31 cellular contexts compared by ENCODE assay signal in the genomic region with DNA sequence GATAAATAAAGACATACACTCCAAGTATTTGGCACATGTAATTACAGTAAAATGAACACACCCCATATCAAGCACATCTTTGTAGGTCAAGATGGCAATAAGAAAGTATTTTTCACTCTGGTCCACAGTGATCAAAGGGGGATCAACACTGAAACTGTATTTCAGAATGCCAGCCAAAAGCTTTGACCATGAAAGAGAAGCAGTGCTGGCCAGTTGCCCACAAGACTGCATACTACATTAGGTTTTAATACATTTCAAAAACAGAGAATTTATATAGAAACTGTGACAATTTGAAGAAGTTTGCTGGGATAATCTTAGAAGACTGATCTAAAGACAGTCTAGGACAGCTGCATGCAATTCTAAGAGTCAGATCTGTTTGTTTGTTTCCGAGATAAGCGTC.
"Had no signal": no experiment of that assay in that cellular context is flagged by ENCODE, and none has a peak within 500 bp of the region (broad histone marks: within the 10 kb centered on the region; RNA-seq: fewer than 3 reads in every experiment).

No MANE protein-coding gene starts in this region.

- H3K27me3 Mint-ChIP-seq: activated CD4-positive, alpha-beta memory T cell treated with anti-CD3 and anti-CD28 coated beads for 36 hours; activated CD4-positive, alpha-beta T cell treated with anti-CD3 and anti-CD28 coated beads for 36 hours had no signal

- DNase-seq: activated CD4-positive, alpha-beta memory T cell treated with anti-CD3 and anti-CD28 coated beads for 36 hours; activated CD4-positive, alpha-beta T cell treated with anti-CD3 and anti-CD28 coated beads for 36 hours; activated CD4-positive, alpha-beta T cell treated with anti-CD3 and anti-CD28 coated beads, Interleukin-2, amount 50 U/mL, for 1 hour; activated CD8-positive, alpha-beta memory T cell treated with anti-CD3 and anti-CD28 coated beads, Interleukin-2, amount 50 U/mL, for 4 hours; activated gamma-delta T cell treated with Interleukin-2 at 50 U/mL for 16 hours; activated naive CD4-positive, alpha-beta T cell treated with anti-CD3 and anti-CD28 coated beads for 36 hours; activated T-cell treated with anti-CD3 and anti-CD28 coated beads for 4 hours; activated T-cell treated with anti-CD3 and anti-CD28 coated beads, Interleukin-2, amount 50 U/mL, for 4 hours; amniotic stem cell; aorta; NCI-H1092 treated with DMSO at 0.1 percent for 48 hours; NCI-H146; NCI-H187; NCI-H2029 treated with DMSO at 0.1 percent for 48 hours; NCI-H2107; NCI-H2171; NCI-H2227 treated with DMSO at 0.1 percent for 48 hours; NCI-H510A treated with DMSO at 0.1 percent for 48 hours; NCI-H526 treated with DMSO at 0.1 percent for 48 hours; NCI-H774; SHP77 treated with DMSO at 0.1 percent for 48 hours had no signal

- H3K36me3 ChIP-seq: breast epithelium, SJSA1 had no signal

- H3K36me3 Mint-ChIP-seq: activated CD4-positive, alpha-beta memory T cell treated with anti-CD3 and anti-CD28 coated beads for 36 hours; activated naive CD4-positive, alpha-beta T cell treated with anti-CD3 and anti-CD28 coated beads, Interleukin-2, amount 50 U/mL, for 72 hours; WTC11 had no signal

- H3K27ac Mint-ChIP-seq: activated CD4-positive, alpha-beta memory T cell treated with anti-CD3 and anti-CD28 coated beads for 36 hours; activated naive CD4-positive, alpha-beta T cell treated with anti-CD3 and anti-CD28 coated beads for 36 hours; activated naive CD4-positive, alpha-beta T cell treated with anti-CD3 and anti-CD28 coated beads, Interleukin-2, amount 50 U/mL, for 72 hours; activated T-helper 1 cell treated with anti-CD3 and anti-CD28 coated beads, Interleukin-12 subunit alpha, Interleukin-12 subunit beta, Interleukin-2, Interleukin-4 antibody, amounts not matched to agents 30 ng/mL and 10 ng/mL and 1 ng/mL, durations not matched to agents 14 hours and 24 hours and 36 hours; T-helper 1 cell treated with Interleukin-12 subunit alpha and Interleukin-12 subunit beta and Interleukin-4 antibody, amounts not matched to agents 30 μg/mL and 1 μg/mL, for 36 hours; T-helper 2 cell treated with Interferon-gamma antibody and Interleukin-4, amounts not matched to agents 5 μg/mL and 100 μg/mL, for 36 hours; WTC11 had no signal

- H3K27ac ChIP-seq: breast epithelium, SJSA1 had no signal

- H3K27me3 ChIP-seq: breast epithelium, SJSA1 had no signal

- H3K4me1 ChIP-seq: breast epithelium, SJSA1 had no signal

- H3K4me3 ChIP-seq: breast epithelium, SJSA1 had no signal

- H3K9me3 ChIP-seq: breast epithelium, SJSA1, SK-N-SH had no signal

- H3K9me3 Mint-ChIP-seq: activated CD4-positive, alpha-beta memory T cell treated with anti-CD3 and anti-CD28 coated beads for 36 hours; activated naive CD4-positive, alpha-beta T cell treated with anti-CD3 and anti-CD28 coated beads for 36 hours; activated T-cell treated with anti-CD3 and anti-CD28 coated beads, Interleukin-2, amount 50 U/mL, for 4 hours; activated T-helper 1 cell treated with anti-CD3 and anti-CD28 coated beads, Interleukin-12 subunit alpha, Interleukin-12 subunit beta, Interleukin-2, Interleukin-4 antibody, amounts not matched to agents 30 ng/mL and 10 ng/mL and 1 ng/mL, durations not matched to agents 14 hours and 24 hours and 36 hours; T-helper 1 cell treated with Interleukin-12 subunit alpha and Interleukin-12 subunit beta and Interleukin-4 antibody, amounts not matched to agents 30 μg/mL and 1 μg/mL, for 36 hours; T-helper 2 cell treated with Interferon-gamma antibody and Interleukin-4, amounts not matched to agents 5 μg/mL and 100 μg/mL, for 36 hours; WTC11 had no signal

- H3K4me3 Mint-ChIP-seq: activated CD4-positive, alpha-beta memory T cell treated with anti-CD3 and anti-CD28 coated beads for 36 hours; activated CD4-positive, alpha-beta T cell treated with anti-CD3 and anti-CD28 coated beads for 36 hours; activated naive CD4-positive, alpha-beta T cell treated with anti-CD3 and anti-CD28 coated beads for 36 hours; activated T-cell treated with anti-CD3 and anti-CD28 coated beads, Interleukin-2, amount 50 U/mL, for 4 hours; activated T-helper 1 cell treated with anti-CD3 and anti-CD28 coated beads, Interleukin-12 subunit alpha, Interleukin-12 subunit beta, Interleukin-2, Interleukin-4 antibody, amounts not matched to agents 30 ng/mL and 10 ng/mL and 1 ng/mL, durations not matched to agents 14 hours and 24 hours and 36 hours; T-helper 1 cell treated with Interleukin-12 subunit alpha and Interleukin-12 subunit beta and Interleukin-4 antibody, amounts not matched to agents 30 μg/mL and 1 μg/mL, for 36 hours; T-helper 2 cell treated with Interferon-gamma antibody and Interleukin-4, amounts not matched to agents 5 μg/mL and 100 μg/mL, for 36 hours; WTC11 had no signal

- ATAC-seq: activated CD4-positive, alpha-beta T cell treated with anti-CD3 and anti-CD28 coated beads for 36 hours; activated CD4-positive, CD25-positive, alpha-beta regulatory T cell treated with anti-CD3 and anti-CD28 coated beads, Interleukin-2, amount 50 U/mL, for 24 hours; activated naive CD4-positive, alpha-beta T cell treated with anti-CD3 and anti-CD28 coated beads, Interleukin-2, amount 50 U/mL, for 72 hours; activated T-cell treated with anti-CD3 and anti-CD28 coated beads, Interleukin-2, amount 50 U/mL, for 4 hours; Panc1; WTC11 had no signal
